In genomic region chr5:124745367-124746251, GRCh38 we compare ENCODE assay signal across 8 cellular contexts. TPM values are rescaled to one million over a fixed set of nuclear protein-coding genes. Genes with fewer than 3 reads are reported as not detected.
DNase-seq lines count a peak whose midpoint lies in the region; ATAC-seq and TF ChIP-seq lines count a peak whose summit lies in the region.

No MANE protein-coding gene starts in this region.

- no peak overlapping the region for H3K4ac ChIP-seq in mesendoderm (ENCODE audit: low read depth, low read length)

- H2BK5ac ChIP-seq in mesendoderm (ENCODE audit: low read length): peak overlapping the region; percentile 24

- no peak overlapping the region for H2AK5ac ChIP-seq in mesendoderm (ENCODE audit: low read length)

- peak overlapping the region; percentile 41 for H3K4me2 ChIP-seq in mesendoderm (ENCODE audit: low read length)

- no peak overlapping the region for H3K27ac Mint-ChIP-seq in central memory CD8-positive, alpha-beta T cell (ENCODE audit: low read depth)

- DNase-seq in AG10803 (ENCODE audit: low read depth) (no peak), M059J (ENCODE audit: low read depth) (peak; percentile 60), mesendoderm (no peak), NCI-H187 treated with DMSO at 0.1 percent for 48 hours (lab: John Stamatoyannopoulos, UW) (no peak), COR-L47 (lab: John Stamatoyannopoulos, UW) (no peak)
- DNase-seq in central memory CD8-positive, alpha-beta T cell (ENCODE audit: low spot score in 2 of 2): no peak

- no peak overlapping the region for H3K23ac ChIP-seq in mesendoderm (ENCODE audit: low read length)

- H3K27me3 Mint-ChIP-seq in central memory CD8-positive, alpha-beta T cell: peaks cover 38% of the 10 kb centered on the region

- no peaks in the 10 kb centered on the region for H3K36me3 ChIP-seq in mesendoderm (ENCODE audit: control insufficient read depth, insufficient read depth, low read length)

- peaks cover 7% of the 10 kb centered on the region for H3K4me1 Mint-ChIP-seq in central memory CD8-positive, alpha-beta T cell

- H3K79me2 ChIP-seq in mesendoderm (ENCODE audit: control insufficient read depth, insufficient read depth, low read length): peaks cover 50% of the 10 kb centered on the region

- no peaks in the 10 kb centered on the region for H3K9me3 Mint-ChIP-seq in central memory CD8-positive, alpha-beta T cell

- H3K79me1 ChIP-seq in mesendoderm (ENCODE audit: low read length): no peaks in the 10 kb centered on the region

- no peaks in the 10 kb centered on the region for H3K36me3 Mint-ChIP-seq in central memory CD8-positive, alpha-beta T cell (ENCODE audit: insufficient read depth)

- peaks cover 13% of the 10 kb centered on the region for H3K4me1 ChIP-seq in mesendoderm (ENCODE audit: control insufficient read depth, low read depth, low read length)

- no peak overlapping the region for H4K5ac ChIP-seq in mesendoderm (ENCODE audit: low read length)

- H3K9ac ChIP-seq in mesendoderm (ENCODE audit: low read length): peak overlapping the region; percentile 71

- peak overlapping the region; percentile 57 for H3K4me3 ChIP-seq in AG10803 (ENCODE audit: low read length)
- peak overlapping the region; percentile 41 for H3K4me3 ChIP-seq in mesendoderm (ENCODE audit: low read length)

- TF ChIP-seq CTCF in AG10803 (conservative IDR thresholded peaks at IDR 0.05; ENCODE audit: low read length): no peak

- peak overlapping the region; percentile 89 for H3K56ac ChIP-seq in mesendoderm (ENCODE audit: low read length)

- peak overlapping the region; percentile 65 for H4K8ac ChIP-seq in mesendoderm (ENCODE audit: low read depth, low read length)

- peak overlapping the region; percentile 4 for H2BK120ac ChIP-seq in mesendoderm (ENCODE audit: low read depth, low read length)

- ATAC-seq in central memory CD8-positive, alpha-beta T cell (replicated peaks; ENCODE audit: extremely low read depth, poor library complexity, severe bottlenecking): no peak
- ATAC-seq in GM19023 (IDR thresholded peaks at IDR 0.05; ENCODE audit: unreplicated experiment) (no peak), HG03097 (IDR thresholded peaks at IDR 0.05; ENCODE audit: low FRiP score, unreplicated experiment) (no peak)

- peak overlapping the region; percentile 85 for H2BK15ac ChIP-seq in mesendoderm (replicated peaks; ENCODE audit: low read depth)

- H3K18ac ChIP-seq in mesendoderm (ENCODE audit: low read length): peak overlapping the region; percentile 99

- peak overlapping the region; percentile 94 for H3K27ac ChIP-seq in mesendoderm (ENCODE audit: low read depth, low read length)

- peak overlapping the region; percentile 11 for H3K4me3 Mint-ChIP-seq in central memory CD8-positive, alpha-beta T cell

- no CpG with 5 or more reads among the region's 5 CpGs for WGBS in mesendoderm (ENCODE audit: extremely low coverage, insufficient coverage, low lambda C conversion rate)

- no peaks in the 10 kb centered on the region for H3K27me3 ChIP-seq in mesendoderm (ENCODE audit: insufficient read depth, low read length, poor library complexity)

RNA-seq across cellular contexts. Expression of gene ZNF608, which starts 0.8 kb away (rescaled TPM):
- total RNA-seq in M059J (2014; rRNA removed; shearing (Covaris generic)): 14.2 and 18.0 TPM in 2 replicates
- 45.0 TPM for polyA plus RNA-seq in mesendoderm (2013, experiment 1 of 2)
- polyA plus RNA-seq in mesendoderm (2013, experiment 2 of 2): 42.8 TPM
